Comparison of ENCODE assay signal across 28 cellular contexts in genomic region chr7:49327155-49327554, GRCh38.
"Had no signal": no experiment of that assay in that cellular context is flagged by ENCODE, and none has a peak within 500 bp of the region (broad histone marks: within the 10 kb centered on the region; RNA-seq: fewer than 3 reads in every experiment).

No MANE protein-coding gene starts in this region.

- H2AFZ ChIP-seq: PC-9 had no signal

- H3K36me3 ChIP-seq: Peyer's patch, SJSA1 had no signal

- H3K9me3 ChIP-seq: Peyer's patch, SJSA1, SK-N-SH had no signal

- H3K4me1 Mint-ChIP-seq: IgD-negative memory B cell had no signal

- H3K4me2 ChIP-seq: KMS-11, PC-9, SK-N-SH had no signal

- H3K9me2 ChIP-seq: SK-N-SH had no signal

- H3K4me1 ChIP-seq: Peyer's patch, SJSA1 had no signal

- DNase-seq: Kasumi-1; MM.1S; NCI-H1092 treated with DMSO at 0.1 percent for 48 hours; NCI-H1436; NCI-H187; NCI-H2029; NCI-H2081 treated with DMSO at 0.1 percent for 48 hours; NCI-H2171; NCI-H226; NCI-H446; NCI-H510A; NCI-H524 treated with DMSO at 0.1 percent for 48 hours; NCI-H69; NCI-H774; NK-92 treated with Interleukin-12 subunit alpha and Interleukin-12 subunit beta, amount 100 ng/mL, for 24 hours; OCI-M1; PC-9; Peyer's patch; Right ventricle myocardium superior; RPMI8226; SIG-M5; SK-N-SH; SW 1271 had no signal

- H3K36me3 Mint-ChIP-seq: IgD-negative memory B cell had no signal

- H3K27ac ChIP-seq: HL-60, KMS-11, PC-9, Peyer's patch, SJSA1 had no signal

- H3K27me3 ChIP-seq: Peyer's patch, SJSA1 had no signal

- H3K27ac Mint-ChIP-seq: IgD-negative memory B cell had no signal

- H3K9ac ChIP-seq: KMS-11, SK-N-SH had no signal

- H3K4me3 ChIP-seq: K562, PC-9, Peyer's patch, SJSA1 had no signal

- H3K27me3 Mint-ChIP-seq: IgD-negative memory B cell had no signal

- H3K4me3 Mint-ChIP-seq: IgD-negative memory B cell had no signal
